14 cellular contexts compared by ENCODE assay signal in the genomic region with DNA sequence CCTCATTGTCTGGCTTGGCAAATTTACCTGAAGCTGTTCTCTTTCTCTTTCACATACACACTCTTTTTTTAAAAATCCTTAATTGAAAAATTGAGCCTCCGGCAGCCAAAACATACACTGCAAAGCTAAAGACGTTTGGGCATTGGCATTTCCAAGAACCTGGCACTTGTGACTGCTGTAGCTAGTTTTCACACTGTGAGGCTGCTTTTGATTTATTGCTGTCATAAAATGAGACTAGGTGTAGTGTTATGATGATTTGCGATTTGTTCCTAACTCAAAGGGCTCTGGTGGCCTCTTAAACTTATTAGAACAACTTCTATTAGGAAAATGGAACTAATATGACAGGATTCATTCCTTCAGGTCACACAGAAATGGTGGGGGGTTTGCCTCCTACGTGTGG.
"Had no signal": no experiment of that assay in that cellular context is flagged by ENCODE, and none has a peak within 500 bp of the region (broad histone marks: within the 10 kb centered on the region; RNA-seq: fewer than 3 reads in every experiment).

No MANE protein-coding gene starts in this region.

- H3K4me3 Mint-ChIP-seq: natural killer cell, neural crest cell had no signal

- H3K27me3 ChIP-seq: sigmoid colon had no signal

- H3K36me3 Mint-ChIP-seq: natural killer cell had no signal

- H3K36me3 ChIP-seq: sigmoid colon had no signal

- H3K4me1 Mint-ChIP-seq: natural killer cell had no signal

- H3K27ac ChIP-seq: coronary artery, sigmoid colon, skin epidermis had no signal

- DNase-seq: effector CD4-positive, alpha-beta T cell; foreskin melanocyte; head of caudate nucleus; hippocampal formation; natural killer cell; posterior cingulate gyrus; sigmoid colon; stimulated activated CD4-positive, alpha-beta T cell treated with anti-CD3 and anti-CD28 coated beads, Interleukin-12 subunit alpha, Interleukin-12 subunit beta, amount 100 ng/mL, for 4 hours; stimulated activated naive CD4-positive, alpha-beta T cell treated with Interleukin-2 at 50 U/mL for 16 hours; trophoblast cell had no signal

- H3K9me3 ChIP-seq: sigmoid colon had no signal

- H3K27ac Mint-ChIP-seq: natural killer cell had no signal

- H3K4me3 ChIP-seq: coronary artery, sigmoid colon, skin epidermis had no signal

- ATAC-seq: left lobe of liver, natural killer cell had no signal
